ENCODE assay signal across 12 cellular contexts in the genomic region with DNA sequence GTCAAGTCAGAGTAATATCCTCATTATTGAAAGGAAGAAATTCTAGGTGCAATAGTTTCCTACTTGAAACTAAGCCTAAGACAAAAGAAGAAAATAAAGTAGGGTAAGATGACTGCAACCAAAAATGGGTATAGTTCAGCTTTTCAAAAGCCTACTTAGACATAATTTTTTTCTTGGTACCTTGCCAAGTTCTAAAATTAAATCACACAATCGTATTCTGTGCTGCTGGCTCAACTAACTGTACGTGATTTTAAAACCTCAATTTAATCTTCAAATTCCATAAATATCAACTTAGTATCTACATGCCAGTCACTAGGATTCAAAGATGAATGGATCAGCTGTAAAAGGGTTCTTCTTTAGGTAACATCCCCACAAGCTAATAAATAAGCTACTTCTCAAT.
"Had no signal": no experiment of that assay in that cellular context is flagged by ENCODE, and none has a peak within 500 bp of the region (broad histone marks: within the 10 kb centered on the region; RNA-seq: fewer than 3 reads in every experiment).

No MANE protein-coding gene starts in this region.

- ATAC-seq: activated CD8-positive, alpha-beta T cell treated with anti-CD3 and anti-CD28 coated beads for 36 hours; esophagus mucosa; psoas muscle; T-cell had no signal

- H3K4me3 ChIP-seq: psoas muscle, sigmoid colon had no signal

- H3K9me3 ChIP-seq: psoas muscle, sigmoid colon had no signal

- H3K27ac ChIP-seq: psoas muscle, VCaP had no signal

- DNase-seq: activated CD8-positive, alpha-beta memory T cell treated with anti-CD3 and anti-CD28 coated beads, Interleukin-2, amount 50 U/mL, for 48 hours; activated CD8-positive, alpha-beta T cell treated with anti-CD3 and anti-CD28 coated beads for 36 hours; activated naive CD4-positive, alpha-beta T cell; foreskin fibroblast; psoas muscle; sigmoid colon; stimulated activated CD4-positive, alpha-beta T cell treated with anti-CD3 and anti-CD28 coated beads, Interleukin-12 subunit alpha, Interleukin-12 subunit beta, amount 100 ng/mL, for 4 hours; stimulated activated CD4-positive, alpha-beta T cell treated with anti-CD3 and anti-CD28 coated beads, Interleukin-2, amount 100 ng/mL, for 48 hours; stimulated activated naive CD4-positive, alpha-beta T cell treated with Interleukin-2 at 50 U/mL for 16 hours; T-cell had no signal

- H3K27me3 ChIP-seq: sigmoid colon had no signal
